In genomic region chr18:47929681-47930085, GRCh38 we compare ENCODE assay signal across 8 cellular contexts. TPM values are rescaled to one million over a fixed set of nuclear protein-coding genes. Genes with fewer than 3 reads are reported as not detected.
DNase-seq lines count a peak whose midpoint lies in the region; ATAC-seq, FAIRE-seq and TF ChIP-seq lines count a peak whose summit lies in the region.

No MANE protein-coding gene starts in this region.

- peak; percentile 56 for DNase-seq in ELR (ENCODE audit: low read depth)
- DNase-seq in astrocyte of the cerebellum (ENCODE audit: low read depth) = no peak
- no peak for DNase-seq in keratinocyte (ENCODE audit: low read depth, low spot score)
- DNase-seq in stomach = no peak

- no peaks in the 10 kb centered on the region for H3K9me1 ChIP-seq in keratinocyte (ENCODE audit: control insufficient read depth, extremely low read depth, insufficient read depth, low read length)

- dilution Hi-C loops in keratinocyte (cut with MboI; ENCODE audit: extremely low pct_ligation_motif_present, low sequenced_read_pairs) = no loop called here

- FAIRE-seq in keratinocyte (lab: Jason Lieb, UNC) = peak; percentile 49

- peak overlapping the region; percentile 94 for H3K4me2 ChIP-seq in keratinocyte (ENCODE audit: control insufficient read depth, extremely low read depth, insufficient read depth, low read depth, low read length)

- no peak for TF ChIP-seq EP300 in stomach (IDR thresholded peaks at IDR 0.05)

- H3K4me3 ChIP-seq in HUES6 (ENCODE audit: low read depth, low read length) (peak overlapping the region; percentile 81), astrocyte of the cerebellum (ENCODE audit: low read depth, low read length) (peak overlapping the region; percentile 88), keratinocyte (ENCODE audit: control insufficient read depth in 2 of 3, extremely low read depth in 1 of 3, insufficient read depth in 2 of 3, low read depth in 1 of 3, low read length in 3 of 3) (peak overlapping the region; percentile 88 to 96 (median 93)), stomach (peak overlapping the region; percentile 79 to 93 (median 83))

- H4K20me1 ChIP-seq in keratinocyte (ENCODE audit: control insufficient read depth, extremely low read depth, insufficient read depth, low read length) = no peaks in the 10 kb centered on the region

- peak overlapping the region; percentile 72 for H2AFZ ChIP-seq in keratinocyte (ENCODE audit: control insufficient read depth, low read length)

- in situ Hi-C loops in astrocyte of the cerebellum (cut with HindIII; ENCODE audit: low sequenced_read_pairs) = loop anchor here (5.0 kb wide), 1 partner anchor 37 kb away; no protein-coding TSS in a partner anchor

- H3K9ac ChIP-seq in HUES6 (ENCODE audit: low read length) = peak overlapping the region; percentile 88
- H3K9ac ChIP-seq in keratinocyte (ENCODE audit: control insufficient read depth, extremely low read depth, insufficient read depth, low read length) = peak overlapping the region; percentile 99

- TF ChIP-seq CTCF in astrocyte of the cerebellum (IDR thresholded peaks at IDR 0.05; ENCODE audit: low read depth, low read length, missing control alignments) (no peak), keratinocyte (optimal IDR thresholded peaks at IDR 0.05 in 1 of 3, IDR thresholded peaks at IDR 0.05 in 1 of 3, conservative IDR thresholded peaks at IDR 0.05 in 1 of 3; ENCODE audit: extremely low read depth in 1 of 3, insufficient read depth in 2 of 3, low read length in 3 of 3) (no peak), stomach (IDR thresholded peaks at IDR 0.05) (no peak)

- 0 to 1% (median 0%) methylated on average over 10 of the region's 10 CpGs for WGBS in stomach, 5 donors

- TF ChIP-seq POLR2A in stomach (IDR thresholded peaks at IDR 0.05) = no peak

- H3K9me3 ChIP-seq in HUES6 (ENCODE audit: control insufficient read depth, insufficient read depth, low read depth, low read length) = no peaks in the 10 kb centered on the region
- no peaks in the 10 kb centered on the region for H3K9me3 ChIP-seq in keratinocyte (ENCODE audit: control insufficient read depth, low read depth, low read length)
- H3K9me3 ChIP-seq in stomach = no peaks in the 10 kb centered on the region

- no peaks in the 10 kb centered on the region for H3K27me3 ChIP-seq in HUES6 (ENCODE audit: control insufficient read depth, insufficient read depth, low read length)
- no peaks in the 10 kb centered on the region for H3K27me3 ChIP-seq in keratinocyte (ENCODE audit: control insufficient read depth, extremely low read depth, insufficient read depth, low read length)
- no peaks in the 10 kb centered on the region for H3K27me3 ChIP-seq in stomach

- H3K4me1 ChIP-seq in HUES6 (ENCODE audit: control insufficient read depth, insufficient read depth, low read length) = peaks cover 44% of the 10 kb centered on the region
- peaks cover 16% of the 10 kb centered on the region for H3K4me1 ChIP-seq in keratinocyte (ENCODE audit: control insufficient read depth, extremely low read depth, insufficient read depth, low read length)
- H3K4me1 ChIP-seq in stomach = peaks cover 35 to 68% (median 56%) of the 10 kb centered on the region in 4 donors

- H3K36me3 ChIP-seq in HUES6 (ENCODE audit: control insufficient read depth, insufficient read depth, low read length) (no peaks in the 10 kb centered on the region), keratinocyte (ENCODE audit: control insufficient read depth in 2 of 2, extremely low read depth in 1 of 2, insufficient read depth in 2 of 2, low read length in 2 of 2) (no peaks in the 10 kb centered on the region), stomach (no peaks in the 10 kb centered on the region)

- peaks cover 49% of the 10 kb centered on the region for H3K79me2 ChIP-seq in keratinocyte (ENCODE audit: control insufficient read depth, insufficient read depth, low read length)

- intact Hi-C loops in stomach (cut with DNase I; ENCODE audit: low total_unique reads) = no loop called here

- ATAC-seq in HG02973 (IDR thresholded peaks at IDR 0.05; ENCODE audit: unreplicated experiment) (no peak), GM21786 (IDR thresholded peaks at IDR 0.05; ENCODE audit: unreplicated experiment) (no peak), GM19455 (IDR thresholded peaks at IDR 0.05; ENCODE audit: unreplicated experiment) (no peak)

- peak overlapping the region; percentile 95 for H3K27ac ChIP-seq in HUES6 (ENCODE audit: low read depth, low read length)
- H3K27ac ChIP-seq in keratinocyte (ENCODE audit: control insufficient read depth, insufficient read depth, low read length) = peak overlapping the region; percentile 99
- peak overlapping the region; percentile 89 to 98 (median 96) for H3K27ac ChIP-seq in stomach

RNA-seq across cellular contexts. Expression of gene SMAD2, which starts 0.8 kb away (rescaled TPM):
- 69.9 to 87.1 TPM (median 80.2 TPM) in 3 replicates for polyA plus RNA-seq in keratinocyte
- polyA plus RNA-seq in keratinocyte (2011; ENCODE audit: low read depth) = 81.2 TPM
- polyA plus RNA-seq in keratinocyte (2011; cell fraction: cytosol; rRNA removed) = 75.3 and 131 TPM in 2 replicates
- polyA plus RNA-seq in keratinocyte (2011; cell fraction: nucleus; rRNA removed) = 54.5 and 60.1 TPM in 2 replicates
- 68.2 and 73.1 TPM in 2 replicates for polyA plus RNA-seq in keratinocyte (2012; ENCODE audit: low replicate concordance)
- polyA minus RNA-seq in keratinocyte = 35.2 to 158 TPM (median 84.9 TPM) in 3 replicates
- polyA minus RNA-seq in keratinocyte (2011; cell fraction: cytosol; rRNA and poly(A)+ RNA removed) = 71.6 TPM
- 27.5 and 70.2 TPM in 2 replicates for polyA minus RNA-seq in keratinocyte (2011; cell fraction: nucleus; rRNA and poly(A)+ RNA removed)
- 100 to 1,000 TPM in 1 of 5 donors, 10 to 100 TPM in 4; 26.2 to 233 (median 85.9) TPM for total RNA-seq in stomach
- polyA plus RNA-seq in stomach = 10 to 100 TPM; 18.9 to 54.7 (median 37.9) TPM
